ENCODE assay signal across 18 cellular contexts in genomic region chr7:123227666-123228065, GRCh38. TPM values are rescaled to one million over a fixed set of nuclear protein-coding genes. Genes with fewer than 3 reads are reported as not detected.
"Had no signal": no experiment of that assay in that cellular context is flagged by ENCODE, and none has a peak within 500 bp of the region (broad histone marks: within the 10 kb centered on the region; RNA-seq: fewer than 3 reads in every experiment).

No MANE protein-coding gene starts in this region.

RNA-seq across cellular contexts. Expression of gene SLC13A1, which starts 27.9 kb away (rescaled TPM):
- total RNA-seq: activated naive CD4-positive, alpha-beta T cell treated with anti-CD3 and anti-CD28 coated beads for 36 hours; activated naive CD4-positive, alpha-beta T cell treated with anti-CD3 and anti-CD28 coated beads, Interleukin-2, amount 50 U/mL, for 72 hours; activated naive CD8-positive, alpha-beta T cell treated with anti-CD3 and anti-CD28 coated beads for 36 hours; activated naive CD8-positive, alpha-beta T cell treated with anti-CD3 and anti-CD28 coated beads, Interleukin-2, amount 10 ng/mL, durations not matched to agents 7 days and 5 days; activated T-cell treated with anti-CD3 and anti-CD28 coated beads, Interleukin-2, amount 50 U/mL, for 4 hours; activated T-cell treated with anti-CD3 and anti-CD28 coated beads, Interleukin-2, amount 50 U/mL, for 72 hours; activated T-helper 17 cell treated with anti-CD3 and anti-CD28 coated beads, Interleukin-2, amount 50 U/mL, for 72 hours; activated T-helper 2 cell treated with anti-CD3 and anti-CD28 coated beads, Interferon-gamma antibody, Interleukin-2, Interleukin-4, amounts not matched to agents 10 μg/mL and 5 μg/mL and 100 μg/mL, durations not matched to agents 14 hours and 24 hours and 36 hours; adrenal gland; aorta; ascending aorta; astrocyte; breast epithelium; bronchial epithelial cell; cardiac muscle cell; cardiac septum; cerebellum; chondrocyte had no signal
- polyA plus RNA-seq: adrenal gland, aorta, cardiac muscle cell had no signal
